Comparison of ENCODE assay signal across 1 cellular context in genomic region chr11:6618117-6619020, GRCh38.
TF ChIP-seq lines count a peak whose summit lies in the region.

No MANE protein-coding gene starts in this region.

TF ChIP-seq in GM23338, 12 proteins besides CTCF, POLR2A, EP300 and RAD21 (continued from another document):
- TF ChIP-seq ZNF462 (CRISPR knock-in tag; IDR thresholded peaks at IDR 0.05) (no peak), ZNF114 (CRISPR knock-in tag; IDR thresholded peaks at IDR 0.05) (no peak), EZH2phosphoT487 (IDR thresholded peaks at IDR 0.05; ENCODE audit: unreplicated experiment) (no peak), NANOG (IDR thresholded peaks at IDR 0.05; ENCODE audit: borderline replicate concordance) (no peak), JUNB (IDR thresholded peaks at IDR 0.05; ENCODE audit: unreplicated experiment) (no peak), STAT1 (IDR thresholded peaks at IDR 0.05; ENCODE audit: unreplicated experiment) (no peak), ETS1 (IDR thresholded peaks at IDR 0.05) (no peak), REST (IDR thresholded peaks at IDR 0.05; ENCODE audit: unreplicated experiment) (no peak)
